1 cellular context compared by ENCODE assay signal in genomic region chr20:50306478-50307423, GRCh38.
TF ChIP-seq lines count a peak whose summit lies in the region.

No MANE protein-coding gene starts in this region.

TF ChIP-seq in HepG2, 621 proteins besides CTCF, POLR2A, EP300 and RAD21 (continued from another document and continues in another):
- TF ChIP-seq, protein P1, sequence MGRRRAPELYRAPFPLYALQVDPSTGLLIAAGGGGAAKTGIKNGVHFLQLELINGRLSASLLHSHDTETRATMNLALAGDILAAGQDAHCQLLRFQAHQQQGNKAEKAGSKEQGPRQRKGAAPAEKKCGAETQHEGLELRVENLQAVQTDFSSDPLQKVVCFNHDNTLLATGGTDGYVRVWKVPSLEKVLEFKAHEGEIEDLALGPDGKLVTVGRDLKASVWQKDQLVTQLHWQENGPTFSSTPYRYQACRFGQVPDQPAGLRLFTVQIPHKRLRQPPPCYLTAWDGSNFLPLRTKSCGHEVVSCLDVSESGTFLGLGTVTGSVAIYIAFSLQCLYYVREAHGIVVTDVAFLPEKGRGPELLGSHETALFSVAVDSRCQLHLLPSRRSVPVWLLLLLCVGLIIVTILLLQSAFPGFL (CRISPR knock-in tag; IDR thresholded peaks at IDR 0.05): no peak
- peak; percentile 10 for TF ChIP-seq U2AF1 (optimal IDR thresholded peaks at IDR 0.05; ENCODE audit: low read depth, low read length)
- no peak for TF ChIP-seq ZNF260 (CRISPR knock-in tag; IDR thresholded peaks at IDR 0.05; ENCODE audit: borderline replicate concordance, low read depth)
- peak; percentile 98 for TF ChIP-seq ZC3H4 (CRISPR knock-in tag; IDR thresholded peaks at IDR 0.05; ENCODE audit: borderline replicate concordance)
- TF ChIP-seq ZMYM4 (CRISPR knock-in tag; IDR thresholded peaks at IDR 0.05): no peak
- no peak for TF ChIP-seq HNF1A (IDR thresholded peaks at IDR 0.05; ENCODE audit: low read depth)
- TF ChIP-seq HNF1A (CRISPR knock-in tag; IDR thresholded peaks at IDR 0.05; ENCODE audit: borderline replicate concordance): no peak
- no peak for TF ChIP-seq NR2C2 (CRISPR knock-in tag; IDR thresholded peaks at IDR 0.05; ENCODE audit: borderline replicate concordance)
- TF ChIP-seq, protein P2, sequence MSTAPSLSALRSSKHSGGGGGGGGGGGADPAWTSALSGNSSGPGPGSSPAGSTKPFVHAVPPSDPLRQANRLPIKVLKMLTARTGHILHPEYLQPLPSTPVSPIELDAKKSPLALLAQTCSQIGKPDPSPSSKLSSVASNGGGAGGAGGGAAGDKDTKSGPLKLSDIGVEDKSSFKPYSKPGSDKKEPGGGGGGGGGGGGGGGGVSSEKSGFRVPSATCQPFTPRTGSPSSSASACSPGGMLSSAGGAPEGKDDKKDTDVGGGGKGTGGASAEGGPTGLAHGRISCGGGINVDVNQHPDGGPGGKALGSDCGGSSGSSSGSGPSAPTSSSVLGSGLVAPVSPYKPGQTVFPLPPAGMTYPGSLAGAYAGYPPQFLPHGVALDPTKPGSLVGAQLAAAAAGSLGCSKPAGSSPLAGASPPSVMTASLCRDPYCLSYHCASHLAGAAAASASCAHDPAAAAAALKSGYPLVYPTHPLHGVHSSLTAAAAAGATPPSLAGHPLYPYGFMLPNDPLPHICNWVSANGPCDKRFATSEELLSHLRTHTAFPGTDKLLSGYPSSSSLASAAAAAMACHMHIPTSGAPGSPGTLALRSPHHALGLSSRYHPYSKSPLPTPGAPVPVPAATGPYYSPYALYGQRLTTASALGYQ (CRISPR knock-in tag; IDR thresholded peaks at IDR 0.05): no peak
- no peak for TF ChIP-seq MLXIP (CRISPR knock-in tag; IDR thresholded peaks at IDR 0.05; ENCODE audit: borderline replicate concordance)
- TF ChIP-seq CEBPZ (IDR thresholded peaks at IDR 0.05; ENCODE audit: low read length): no peak
- no peak for TF ChIP-seq SKI (IDR thresholded peaks at IDR 0.05; ENCODE audit: partially characterized antibody)
- TF ChIP-seq NFKBIZ (CRISPR knock-in tag; IDR thresholded peaks at IDR 0.05): no peak; the same call in 1 of the 2 replicates
- TF ChIP-seq MLLT10 (CRISPR knock-in tag; IDR thresholded peaks at IDR 0.05): no peak
- no peak for TF ChIP-seq TOPORS (CRISPR knock-in tag; IDR thresholded peaks at IDR 0.05)
- TF ChIP-seq ZNF253 (CRISPR knock-in tag; IDR thresholded peaks at IDR 0.05; ENCODE audit: borderline replicate concordance): peak; percentile 86; the same call in 1 of the 2 replicates
- TF ChIP-seq NBN (conservative IDR thresholded peaks at IDR 0.05): no peak
- no peak for TF ChIP-seq SRSF4 (IDR thresholded peaks at IDR 0.05; ENCODE audit: low read depth, low read length, poor library complexity, severe bottlenecking)
- TF ChIP-seq ZBTB7B (CRISPR knock-in tag; IDR thresholded peaks at IDR 0.05): peak; percentile 58; the same call in 1 of the 2 replicates
- TF ChIP-seq ZNF780A (CRISPR knock-in tag; IDR thresholded peaks at IDR 0.05): no peak
- TF ChIP-seq MYNN (CRISPR knock-in tag; IDR thresholded peaks at IDR 0.05; ENCODE audit: low read depth): peak; percentile 80; the same call in 1 of the 2 replicates
- TF ChIP-seq SMC3 (IDR thresholded peaks at IDR 0.05; ENCODE audit: low read length): no peak
- TF ChIP-seq, protein P3, sequence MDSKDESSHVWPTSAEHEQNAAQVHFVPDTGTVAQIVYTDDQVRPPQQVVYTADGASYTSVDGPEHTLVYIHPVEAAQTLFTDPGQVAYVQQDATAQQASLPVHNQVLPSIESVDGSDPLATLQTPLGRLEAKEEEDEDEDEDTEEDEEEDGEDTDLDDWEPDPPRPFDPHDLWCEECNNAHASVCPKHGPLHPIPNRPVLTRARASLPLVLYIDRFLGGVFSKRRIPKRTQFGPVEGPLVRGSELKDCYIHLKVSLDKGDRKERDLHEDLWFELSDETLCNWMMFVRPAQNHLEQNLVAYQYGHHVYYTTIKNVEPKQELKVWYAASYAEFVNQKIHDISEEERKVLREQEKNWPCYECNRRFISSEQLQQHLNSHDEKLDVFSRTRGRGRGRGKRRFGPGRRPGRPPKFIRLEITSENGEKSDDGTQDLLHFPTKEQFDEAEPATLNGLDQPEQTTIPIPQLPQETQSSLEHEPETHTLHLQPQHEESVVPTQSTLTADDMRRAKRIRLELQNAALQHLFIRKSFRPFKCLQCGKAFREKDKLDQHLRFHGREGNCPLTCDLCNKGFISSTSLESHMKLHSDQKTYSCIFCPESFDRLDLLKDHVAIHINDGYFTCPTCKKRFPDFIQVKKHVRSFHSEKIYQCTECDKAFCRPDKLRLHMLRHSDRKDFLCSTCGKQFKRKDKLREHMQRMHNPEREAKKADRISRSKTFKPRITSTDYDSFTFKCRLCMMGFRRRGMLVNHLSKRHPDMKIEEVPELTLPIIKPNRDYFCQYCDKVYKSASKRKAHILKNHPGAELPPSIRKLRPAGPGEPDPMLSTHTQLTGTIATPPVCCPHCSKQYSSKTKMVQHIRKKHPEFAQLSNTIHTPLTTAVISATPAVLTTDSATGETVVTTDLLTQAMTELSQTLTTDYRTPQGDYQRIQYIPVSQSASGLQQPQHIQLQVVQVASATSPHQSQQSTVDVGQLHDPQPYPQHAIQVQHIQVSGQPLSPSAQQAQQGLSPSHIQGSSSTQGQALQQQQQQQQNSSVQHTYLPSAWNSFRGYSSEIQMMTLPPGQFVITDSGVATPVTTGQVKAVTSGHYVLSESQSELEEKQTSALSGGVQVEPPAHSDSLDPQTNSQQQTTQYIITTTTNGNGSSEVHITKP (CRISPR knock-in tag; IDR thresholded peaks at IDR 0.05; ENCODE audit: low read depth): peak; percentile 16; the same call in 1 of the 2 replicates
- 0 out of 2 replicates have a peak, but pooled peaks have one; percentile 26 for TF ChIP-seq FOXK1 (CRISPR knock-in tag; IDR thresholded peaks at IDR 0.05; ENCODE audit: borderline replicate concordance, low read depth)
- peak; percentile 5; the same call in 1 of the 2 replicates for TF ChIP-seq NR0B2 (CRISPR knock-in tag; IDR thresholded peaks at IDR 0.05)
- TF ChIP-seq, protein P4, sequence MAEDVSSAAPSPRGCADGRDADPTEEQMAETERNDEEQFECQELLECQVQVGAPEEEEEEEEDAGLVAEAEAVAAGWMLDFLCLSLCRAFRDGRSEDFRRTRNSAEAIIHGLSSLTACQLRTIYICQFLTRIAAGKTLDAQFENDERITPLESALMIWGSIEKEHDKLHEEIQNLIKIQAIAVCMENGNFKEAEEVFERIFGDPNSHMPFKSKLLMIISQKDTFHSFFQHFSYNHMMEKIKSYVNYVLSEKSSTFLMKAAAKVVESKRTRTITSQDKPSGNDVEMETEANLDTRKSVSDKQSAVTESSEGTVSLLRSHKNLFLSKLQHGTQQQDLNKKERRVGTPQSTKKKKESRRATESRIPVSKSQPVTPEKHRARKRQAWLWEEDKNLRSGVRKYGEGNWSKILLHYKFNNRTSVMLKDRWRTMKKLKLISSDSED (CRISPR knock-in tag; IDR thresholded peaks at IDR 0.05): peak; percentile 91; the same call in 1 of the 2 replicates
- TF ChIP-seq ZNF816 (CRISPR knock-in tag; IDR thresholded peaks at IDR 0.05; ENCODE audit: borderline replicate concordance): peak; percentile 92; the same call in 1 of the 2 replicates
- TF ChIP-seq ZNF354B (CRISPR knock-in tag; IDR thresholded peaks at IDR 0.05): no peak
- TF ChIP-seq, protein P5, sequence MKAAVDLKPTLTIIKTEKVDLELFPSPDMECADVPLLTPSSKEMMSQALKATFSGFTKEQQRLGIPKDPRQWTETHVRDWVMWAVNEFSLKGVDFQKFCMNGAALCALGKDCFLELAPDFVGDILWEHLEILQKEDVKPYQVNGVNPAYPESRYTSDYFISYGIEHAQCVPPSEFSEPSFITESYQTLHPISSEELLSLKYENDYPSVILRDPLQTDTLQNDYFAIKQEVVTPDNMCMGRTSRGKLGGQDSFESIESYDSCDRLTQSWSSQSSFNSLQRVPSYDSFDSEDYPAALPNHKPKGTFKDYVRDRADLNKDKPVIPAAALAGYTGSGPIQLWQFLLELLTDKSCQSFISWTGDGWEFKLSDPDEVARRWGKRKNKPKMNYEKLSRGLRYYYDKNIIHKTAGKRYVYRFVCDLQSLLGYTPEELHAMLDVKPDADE (CRISPR knock-in tag; IDR thresholded peaks at IDR 0.05): no peak
- no peak for TF ChIP-seq NCOA2 (CRISPR knock-in tag; IDR thresholded peaks at IDR 0.05)
- peak; percentile 100 for TF ChIP-seq ZNF768 (CRISPR knock-in tag; IDR thresholded peaks at IDR 0.05)
- TF ChIP-seq ZNF18 (CRISPR knock-in tag; IDR thresholded peaks at IDR 0.05; ENCODE audit: insufficient replicate concordance): no peak
